17 cellular contexts compared by ENCODE assay signal in the genomic region with DNA sequence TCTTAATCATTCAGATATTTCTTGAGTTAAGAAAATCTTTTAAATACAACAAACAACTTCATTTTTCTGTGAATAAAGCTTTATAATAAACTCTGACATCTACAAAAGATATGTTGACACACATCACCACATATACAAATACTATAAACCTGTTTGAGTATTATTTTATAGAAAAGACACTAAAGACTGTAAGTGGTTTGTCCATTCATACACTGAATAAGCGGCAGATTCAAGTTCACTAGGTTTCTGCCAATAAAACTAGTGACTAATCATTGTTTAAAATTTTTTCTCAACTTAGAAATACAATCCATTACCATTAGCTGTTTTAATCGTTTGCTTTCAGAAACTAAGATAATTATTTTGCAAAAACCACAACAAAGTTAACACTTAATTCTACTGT.
A peak's percentile ranks its signal among the peaks of the same experiment; 100 is the strongest.
DNase-seq lines count a peak whose midpoint lies in the region; ATAC-seq and TF ChIP-seq lines count a peak whose summit lies in the region.
"Had no signal": no experiment of that assay in that cellular context is flagged by ENCODE, and none has a peak within 500 bp of the region (broad histone marks: within the 10 kb centered on the region; RNA-seq: fewer than 3 reads in every experiment).

No MANE protein-coding gene starts in this region.

- H3K27me3 ChIP-seq in RWPE2 (ENCODE audit: insufficient read depth, poor library complexity, severe bottlenecking) (no peaks in the 10 kb centered on the region), foreskin keratinocyte (no peaks in the 10 kb centered on the region)
- H3K27me3 ChIP-seq: BLaER1 had no signal

- peak; percentile 31 for DNase-seq in HCEC 1CT
- DNase-seq in RWPE2 (ENCODE audit: low spot score), result no peak
- no peak for DNase-seq in foreskin keratinocyte
- DNase-seq in HPDE6-E6E7 (ENCODE audit: extremely low spot score), result no peak
- DNase-seq in NCI-H1694 treated with DMSO at 0.1 percent for 48 hours (lab: John Stamatoyannopoulos, UW), result no peak
- DNase-seq in DMS 273 (lab: John Stamatoyannopoulos, UW; ENCODE audit: unreplicated experiment), result no peak
- DNase-seq: Caco-2; CD4-positive, CD25-positive, alpha-beta regulatory T cell; CD8-positive, alpha-beta T cell; DMS 273 treated with DMSO at 0.1 percent for 48 hours; DMS79; EL; GM23248; H7 had no signal

- H3K27ac ChIP-seq in RWPE2 (ENCODE audit: poor library complexity, severe bottlenecking) (no peak overlapping the region), foreskin keratinocyte (no peak overlapping the region)
- H3K27ac ChIP-seq: BLaER1, C4-2B, GM23248 had no signal

- no peak overlapping the region for H3K4me3 ChIP-seq in RWPE2 (ENCODE audit: severe bottlenecking)
- H3K4me3 ChIP-seq: BLaER1, GM23248 had no signal

- TF ChIP-seq CTCF in RWPE2 (IDR thresholded peaks at IDR 0.05; ENCODE audit: poor library complexity, severe bottlenecking), result no peak
- no peak for TF ChIP-seq CTCF in foreskin keratinocyte (conservative IDR thresholded peaks at IDR 0.05)

- ATAC-seq in RWPE2 (ENCODE audit: low read depth), result 0 out of 3 replicates have a peak, but pooled peaks have one; percentile 42
- ATAC-seq in foreskin keratinocyte, result peak; percentile 34
- ATAC-seq: CD8-positive, alpha-beta T cell; HCT116 had no signal

- no peaks in the 10 kb centered on the region for H3K9me3 ChIP-seq in RWPE2 (ENCODE audit: severe bottlenecking)
- H3K9me3 ChIP-seq: BLaER1, Caco-2 had no signal

- H3K4me1 ChIP-seq in RWPE2 (ENCODE audit: insufficient read depth, poor library complexity, severe bottlenecking) (peaks cover 3% of the 10 kb centered on the region), foreskin keratinocyte (peaks cover under 1% of the 10 kb centered on the region)
- H3K4me1 ChIP-seq: BLaER1, Caco-2 had no signal

- H3K36me3 ChIP-seq in RWPE2 (ENCODE audit: low read depth), result no peaks in the 10 kb centered on the region
- H3K36me3 ChIP-seq: BLaER1 had no signal
